ENCODE assay signal across 14 cellular contexts in genomic region chr21:38955495-38955894, GRCh38.
DNase-seq lines count a peak whose midpoint lies in the region; ATAC-seq and TF ChIP-seq lines count a peak whose summit lies in the region.
"Had no signal": no experiment of that assay in that cellular context is flagged by ENCODE, and none has a peak within 500 bp of the region (broad histone marks: within the 10 kb centered on the region; RNA-seq: fewer than 3 reads in every experiment).

No MANE protein-coding gene starts in this region.

- peak; percentile 39 for DNase-seq in CD1c-positive myeloid dendritic cell (ENCODE audit: extremely low spot score)
- DNase-seq in HUDEP-2 (lab: John Stamatoyannopoulos, UW; ENCODE audit: unreplicated experiment in 76 of 76) = peak in 68 of 76 experiments; percentile 18 to 89 (median 68)
- DNase-seq in mucosa of descending colon = peak; percentile 50 to 68 (median 66)
- no peak for DNase-seq in NAMALWA (ENCODE audit: low spot score)
- no peak for DNase-seq in NCI-H1048 (lab: John Stamatoyannopoulos, UW)
- DNase-seq in LoVo (ENCODE audit: low spot score) = no peak
- DNase-seq: activated CD4-positive, alpha-beta T cell treated with anti-CD3 and anti-CD28 coated beads, Interleukin-2, amount 10 ng/mL, durations not matched to agents 7 days and 5 days; activated gamma-delta T cell; COR-L47; NCI-H2171; SK-N-SH; stimulated activated naive CD4-positive, alpha-beta T cell had no signal

- peaks cover 45% of the 10 kb centered on the region for H3K4me1 ChIP-seq in mucosa of descending colon (ENCODE audit: low read depth)

- H3K4me3 ChIP-seq in mucosa of descending colon = no peak overlapping the region

- no peaks in the 10 kb centered on the region for H3K9me3 ChIP-seq in mucosa of descending colon
- H3K9me3 ChIP-seq: SK-N-SH had no signal

- no peak for TF ChIP-seq CTCF in mucosa of descending colon (IDR thresholded peaks at IDR 0.05)

- intact Hi-C loops in mucosa of descending colon (cut with DNase I, micrococcal nuclease) = loop anchor here in 1 of 2 donors (10.0 kb wide), 1 partner anchor 141 kb away; no protein-coding TSS in a partner anchor

- ATAC-seq in esophagus mucosa (peak; percentile 85), mucosa of descending colon (peak; percentile 50), HG02970 (IDR thresholded peaks at IDR 0.05; ENCODE audit: low FRiP score, unreplicated experiment) (no peak)

- H3K36me3 ChIP-seq in mucosa of descending colon (ENCODE audit: low read depth) = no peaks in the 10 kb centered on the region

Comparison
In these comparisons a context has a peak if more than half of its experiments do, and no peak if none do; other contexts are left out.
1. DNase-seq: peak in CD1c-positive myeloid dendritic cell (single experiment), HUDEP-2 (68 of 76) and mucosa of descending colon (3 of 3); none in NAMALWA (single experiment), NCI-H1048 (single experiment) and LoVo (single experiment).